In the genomic region with DNA sequence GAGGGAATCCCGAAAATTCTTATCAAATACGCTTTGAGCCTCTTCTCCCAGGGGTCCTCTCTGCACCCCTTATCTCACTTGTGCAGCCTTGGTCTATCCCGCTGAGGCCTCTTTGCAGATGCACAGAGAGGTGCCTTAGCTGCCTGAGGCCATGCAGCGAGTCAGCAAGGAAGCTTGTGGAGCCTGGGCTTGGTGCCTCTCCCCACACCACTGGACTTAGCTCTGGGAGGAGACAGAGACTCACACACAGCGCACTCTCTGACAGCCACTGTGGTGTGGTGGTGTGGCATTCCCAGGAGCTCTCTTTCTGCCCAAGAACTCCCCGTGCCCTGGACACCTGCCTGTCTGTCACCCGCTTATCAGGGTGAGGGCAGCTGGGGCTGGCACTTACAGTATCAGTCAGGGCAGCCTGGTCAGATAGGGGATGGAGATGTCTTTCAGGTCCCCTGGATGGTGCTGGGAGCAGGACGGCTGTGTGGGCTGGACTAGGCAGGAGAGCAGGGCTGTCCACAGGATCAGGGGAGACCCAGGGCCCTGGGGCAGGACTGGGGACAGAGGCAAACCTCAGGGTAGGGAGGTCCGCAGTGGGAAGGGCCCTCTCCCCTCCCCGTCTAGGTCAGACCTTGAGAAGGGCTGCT, we compare ENCODE assay signal across 2 cellular contexts.
A peak's percentile ranks its signal among the peaks of the same experiment; 100 is the strongest.
TF ChIP-seq lines count a peak whose summit lies in the region.

No MANE protein-coding gene starts in this region.

TF ChIP-seq in A549, 52 proteins besides CTCF, POLR2A, EP300 and RAD21:
- TF ChIP-seq NPAS2 (CRISPR knock-in tag; IDR thresholded peaks at IDR 0.05; ENCODE audit: borderline replicate concordance) (no peak), BHLHE40 (IDR thresholded peaks at IDR 0.05; ENCODE audit: low read depth, low read length) (no peak), HEYL (CRISPR knock-in tag; IDR thresholded peaks at IDR 0.05) (no peak), PHF8 (IDR thresholded peaks at IDR 0.05; ENCODE audit: borderline replicate concordance, low read depth) (no peak), GATA3 (IDR thresholded peaks at IDR 0.05; ENCODE audit: borderline replicate concordance) (no peak), RARB (CRISPR knock-in tag; IDR thresholded peaks at IDR 0.05) (no peak), FOSB (CRISPR knock-in tag; IDR thresholded peaks at IDR 0.05) (no peak), ZFP36 (IDR thresholded peaks at IDR 0.05; ENCODE audit: borderline replicate concordance, partially characterized antibody) (no peak), ZNF302 (CRISPR knock-in tag; IDR thresholded peaks at IDR 0.05) (no peak), JUNB (IDR thresholded peaks at IDR 0.05) (no peak), MYC (IDR thresholded peaks at IDR 0.05; ENCODE audit: borderline replicate concordance, low read length) (no peak), FOSL2 (IDR thresholded peaks at IDR 0.05) (no peak), FOSL2 (CRISPR knock-in tag; IDR thresholded peaks at IDR 0.05) (no peak)
- TF ChIP-seq, protein P1, sequence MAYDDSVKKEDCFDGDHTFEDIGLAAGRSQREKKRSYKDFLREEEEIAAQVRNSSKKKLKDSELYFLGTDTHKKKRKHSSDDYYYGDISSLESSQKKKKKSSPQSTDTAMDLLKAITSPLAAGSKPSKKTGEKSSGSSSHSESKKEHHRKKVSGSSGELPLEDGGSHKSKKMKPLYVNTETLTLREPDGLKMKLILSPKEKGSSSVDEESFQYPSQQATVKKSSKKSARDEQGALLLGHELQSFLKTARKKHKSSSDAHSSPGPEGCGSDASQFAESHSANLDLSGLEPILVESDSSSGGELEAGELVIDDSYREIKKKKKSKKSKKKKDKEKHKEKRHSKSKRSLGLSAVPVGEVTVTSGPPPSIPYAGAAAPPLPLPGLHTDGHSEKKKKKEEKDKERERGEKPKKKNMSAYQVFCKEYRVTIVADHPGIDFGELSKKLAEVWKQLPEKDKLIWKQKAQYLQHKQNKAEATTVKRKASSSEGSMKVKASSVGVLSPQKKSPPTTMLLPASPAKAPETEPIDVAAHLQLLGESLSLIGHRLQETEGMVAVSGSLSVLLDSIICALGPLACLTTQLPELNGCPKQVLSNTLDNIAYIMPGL (CRISPR knock-in tag; IDR thresholded peaks at IDR 0.05; ENCODE audit: borderline replicate concordance) = no peak
- TF ChIP-seq, protein P2, sequence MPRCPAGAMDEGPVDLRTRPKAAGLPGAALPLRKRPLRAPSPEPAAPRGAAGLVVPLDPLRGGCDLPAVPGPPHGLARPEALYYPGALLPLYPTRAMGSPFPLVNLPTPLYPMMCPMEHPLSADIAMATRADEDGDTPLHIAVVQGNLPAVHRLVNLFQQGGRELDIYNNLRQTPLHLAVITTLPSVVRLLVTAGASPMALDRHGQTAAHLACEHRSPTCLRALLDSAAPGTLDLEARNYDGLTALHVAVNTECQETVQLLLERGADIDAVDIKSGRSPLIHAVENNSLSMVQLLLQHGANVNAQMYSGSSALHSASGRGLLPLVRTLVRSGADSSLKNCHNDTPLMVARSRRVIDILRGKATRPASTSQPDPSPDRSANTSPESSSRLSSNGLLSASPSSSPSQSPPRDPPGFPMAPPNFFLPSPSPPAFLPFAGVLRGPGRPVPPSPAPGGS (IDR thresholded peaks at IDR 0.05) = no peak
- TF ChIP-seq, protein P3, sequence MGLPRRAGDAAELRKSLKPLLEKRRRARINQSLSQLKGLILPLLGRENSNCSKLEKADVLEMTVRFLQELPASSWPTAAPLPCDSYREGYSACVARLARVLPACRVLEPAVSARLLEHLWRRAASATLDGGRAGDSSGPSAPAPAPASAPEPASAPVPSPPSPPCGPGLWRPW (IDR thresholded peaks at IDR 0.05) = no peak

TF ChIP-seq in K562, 482 proteins besides CTCF, POLR2A, EP300 and RAD21:
- TF ChIP-seq, protein P4, sequence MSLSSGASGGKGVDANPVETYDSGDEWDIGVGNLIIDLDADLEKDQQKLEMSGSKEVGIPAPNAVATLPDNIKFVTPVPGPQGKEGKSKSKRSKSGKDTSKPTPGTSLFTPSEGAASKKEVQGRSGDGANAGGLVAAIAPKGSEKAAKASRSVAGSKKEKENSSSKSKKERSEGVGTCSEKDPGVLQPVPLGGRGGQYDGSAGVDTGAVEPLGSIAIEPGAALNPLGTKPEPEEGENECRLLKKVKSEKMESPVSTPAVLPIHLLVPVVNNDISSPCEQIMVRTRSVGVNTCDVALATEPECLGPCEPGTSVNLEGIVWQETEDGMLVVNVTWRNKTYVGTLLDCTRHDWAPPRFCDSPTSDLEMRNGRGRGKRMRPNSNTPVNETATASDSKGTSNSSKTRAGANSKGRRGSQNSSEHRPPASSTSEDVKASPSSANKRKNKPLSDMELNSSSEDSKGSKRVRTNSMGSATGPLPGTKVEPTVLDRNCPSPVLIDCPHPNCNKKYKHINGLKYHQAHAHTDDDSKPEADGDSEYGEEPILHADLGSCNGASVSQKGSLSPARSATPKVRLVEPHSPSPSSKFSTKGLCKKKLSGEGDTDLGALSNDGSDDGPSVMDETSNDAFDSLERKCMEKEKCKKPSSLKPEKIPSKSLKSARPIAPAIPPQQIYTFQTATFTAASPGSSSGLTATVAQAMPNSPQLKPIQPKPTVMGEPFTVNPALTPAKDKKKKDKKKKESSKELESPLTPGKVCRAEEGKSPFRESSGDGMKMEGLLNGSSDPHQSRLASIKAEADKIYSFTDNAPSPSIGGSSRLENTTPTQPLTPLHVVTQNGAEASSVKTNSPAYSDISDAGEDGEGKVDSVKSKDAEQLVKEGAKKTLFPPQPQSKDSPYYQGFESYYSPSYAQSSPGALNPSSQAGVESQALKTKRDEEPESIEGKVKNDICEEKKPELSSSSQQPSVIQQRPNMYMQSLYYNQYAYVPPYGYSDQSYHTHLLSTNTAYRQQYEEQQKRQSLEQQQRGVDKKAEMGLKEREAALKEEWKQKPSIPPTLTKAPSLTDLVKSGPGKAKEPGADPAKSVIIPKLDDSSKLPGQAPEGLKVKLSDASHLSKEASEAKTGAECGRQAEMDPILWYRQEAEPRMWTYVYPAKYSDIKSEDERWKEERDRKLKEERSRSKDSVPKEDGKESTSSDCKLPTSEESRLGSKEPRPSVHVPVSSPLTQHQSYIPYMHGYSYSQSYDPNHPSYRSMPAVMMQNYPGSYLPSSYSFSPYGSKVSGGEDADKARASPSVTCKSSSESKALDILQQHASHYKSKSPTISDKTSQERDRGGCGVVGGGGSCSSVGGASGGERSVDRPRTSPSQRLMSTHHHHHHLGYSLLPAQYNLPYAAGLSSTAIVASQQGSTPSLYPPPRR (CRISPR knock-in tag; IDR thresholded peaks at IDR 0.05; ENCODE audit: borderline replicate concordance) = no peak
- TF ChIP-seq, protein P5, sequence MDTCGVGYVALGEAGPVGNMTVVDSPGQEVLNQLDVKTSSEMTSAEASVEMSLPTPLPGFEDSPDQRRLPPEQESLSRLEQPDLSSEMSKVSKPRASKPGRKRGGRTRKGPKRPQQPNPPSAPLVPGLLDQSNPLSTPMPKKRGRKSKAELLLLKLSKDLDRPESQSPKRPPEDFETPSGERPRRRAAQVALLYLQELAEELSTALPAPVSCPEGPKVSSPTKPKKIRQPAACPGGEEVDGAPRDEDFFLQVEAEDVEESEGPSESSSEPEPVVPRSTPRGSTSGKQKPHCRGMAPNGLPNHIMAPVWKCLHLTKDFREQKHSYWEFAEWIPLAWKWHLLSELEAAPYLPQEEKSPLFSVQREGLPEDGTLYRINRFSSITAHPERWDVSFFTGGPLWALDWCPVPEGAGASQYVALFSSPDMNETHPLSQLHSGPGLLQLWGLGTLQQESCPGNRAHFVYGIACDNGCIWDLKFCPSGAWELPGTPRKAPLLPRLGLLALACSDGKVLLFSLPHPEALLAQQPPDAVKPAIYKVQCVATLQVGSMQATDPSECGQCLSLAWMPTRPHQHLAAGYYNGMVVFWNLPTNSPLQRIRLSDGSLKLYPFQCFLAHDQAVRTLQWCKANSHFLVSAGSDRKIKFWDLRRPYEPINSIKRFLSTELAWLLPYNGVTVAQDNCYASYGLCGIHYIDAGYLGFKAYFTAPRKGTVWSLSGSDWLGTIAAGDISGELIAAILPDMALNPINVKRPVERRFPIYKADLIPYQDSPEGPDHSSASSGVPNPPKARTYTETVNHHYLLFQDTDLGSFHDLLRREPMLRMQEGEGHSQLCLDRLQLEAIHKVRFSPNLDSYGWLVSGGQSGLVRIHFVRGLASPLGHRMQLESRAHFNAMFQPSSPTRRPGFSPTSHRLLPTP (IDR thresholded peaks at IDR 0.05; ENCODE audit: borderline replicate concordance, extremely low read depth, insufficient read length) = no peak
- TF ChIP-seq POLR2G (IDR thresholded peaks at IDR 0.05; ENCODE audit: low read depth, low read length) (no peak), ZKSCAN8 (CRISPR knock-in tag; IDR thresholded peaks at IDR 0.05) (no peak), KLF1 (tag; IDR thresholded peaks at IDR 0.05) (no peak), ZNF354B (CRISPR knock-in tag; IDR thresholded peaks at IDR 0.05) (no peak), CXXC5 (CRISPR knock-in tag; IDR thresholded peaks at IDR 0.05) (no peak), GABPB2 (CRISPR knock-in tag; conservative IDR thresholded peaks at IDR 0.05) (no peak), BRF1 (IDR thresholded peaks at IDR 0.05; ENCODE audit: borderline replicate concordance, extremely low read depth, insufficient read length) (no peak), ZZZ3 (IDR thresholded peaks at IDR 0.05) (no peak), CBFA2T3 (IDR thresholded peaks at IDR 0.05) (peak; percentile 47), ARID1B (IDR thresholded peaks at IDR 0.05) (0 out of 2 replicates have a peak, but pooled peaks have one; percentile 11), CBX5 (IDR thresholded peaks at IDR 0.05; ENCODE audit: borderline replicate concordance, low read depth) (no peak), SAFB2 (IDR thresholded peaks at IDR 0.05; ENCODE audit: borderline replicate concordance, low read depth, low read length, severe bottlenecking) (no peak), TCF3 (CRISPR knock-in tag; IDR thresholded peaks at IDR 0.05) (peak; percentile 40), ZC3H11A (IDR thresholded peaks at IDR 0.05; ENCODE audit: low read depth, low read length) (no peak), TAL1 (IDR thresholded peaks at IDR 0.05) (0 out of 2 replicates have a peak, but pooled peaks have one; percentile 24), MTF1 (CRISPR knock-in tag; IDR thresholded peaks at IDR 0.05; ENCODE audit: borderline replicate concordance) (no peak)
- TF ChIP-seq, protein P6, sequence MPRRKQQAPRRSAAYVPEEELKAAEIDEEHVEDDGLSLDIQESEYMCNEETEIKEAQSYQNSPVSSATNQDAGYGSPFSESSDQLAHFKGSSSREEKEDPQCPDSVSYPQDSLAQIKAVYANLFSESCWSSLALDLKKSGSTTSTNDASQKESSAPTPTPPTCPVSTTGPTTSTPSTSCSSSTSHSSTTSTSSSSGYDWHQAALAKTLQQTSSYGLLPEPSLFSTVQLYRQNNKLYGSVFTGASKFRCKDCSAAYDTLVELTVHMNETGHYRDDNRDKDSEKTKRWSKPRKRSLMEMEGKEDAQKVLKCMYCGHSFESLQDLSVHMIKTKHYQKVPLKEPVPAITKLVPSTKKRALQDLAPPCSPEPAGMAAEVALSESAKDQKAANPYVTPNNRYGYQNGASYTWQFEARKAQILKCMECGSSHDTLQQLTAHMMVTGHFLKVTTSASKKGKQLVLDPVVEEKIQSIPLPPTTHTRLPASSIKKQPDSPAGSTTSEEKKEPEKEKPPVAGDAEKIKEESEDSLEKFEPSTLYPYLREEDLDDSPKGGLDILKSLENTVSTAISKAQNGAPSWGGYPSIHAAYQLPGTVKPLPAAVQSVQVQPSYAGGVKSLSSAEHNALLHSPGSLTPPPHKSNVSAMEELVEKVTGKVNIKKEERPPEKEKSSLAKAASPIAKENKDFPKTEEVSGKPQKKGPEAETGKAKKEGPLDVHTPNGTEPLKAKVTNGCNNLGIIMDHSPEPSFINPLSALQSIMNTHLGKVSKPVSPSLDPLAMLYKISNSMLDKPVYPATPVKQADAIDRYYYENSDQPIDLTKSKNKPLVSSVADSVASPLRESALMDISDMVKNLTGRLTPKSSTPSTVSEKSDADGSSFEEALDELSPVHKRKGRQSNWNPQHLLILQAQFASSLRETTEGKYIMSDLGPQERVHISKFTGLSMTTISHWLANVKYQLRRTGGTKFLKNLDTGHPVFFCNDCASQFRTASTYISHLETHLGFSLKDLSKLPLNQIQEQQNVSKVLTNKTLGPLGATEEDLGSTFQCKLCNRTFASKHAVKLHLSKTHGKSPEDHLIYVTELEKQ (CRISPR knock-in tag; IDR thresholded peaks at IDR 0.05) = no peak
- TF ChIP-seq, protein P7, sequence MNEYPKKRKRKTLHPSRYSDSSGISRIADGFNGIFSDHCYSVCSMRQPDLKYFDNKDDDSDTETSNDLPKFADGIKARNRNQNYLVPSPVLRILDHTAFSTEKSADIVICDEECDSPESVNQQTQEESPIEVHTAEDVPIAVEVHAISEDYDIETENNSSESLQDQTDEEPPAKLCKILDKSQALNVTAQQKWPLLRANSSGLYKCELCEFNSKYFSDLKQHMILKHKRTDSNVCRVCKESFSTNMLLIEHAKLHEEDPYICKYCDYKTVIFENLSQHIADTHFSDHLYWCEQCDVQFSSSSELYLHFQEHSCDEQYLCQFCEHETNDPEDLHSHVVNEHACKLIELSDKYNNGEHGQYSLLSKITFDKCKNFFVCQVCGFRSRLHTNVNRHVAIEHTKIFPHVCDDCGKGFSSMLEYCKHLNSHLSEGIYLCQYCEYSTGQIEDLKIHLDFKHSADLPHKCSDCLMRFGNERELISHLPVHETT (CRISPR knock-in tag; conservative IDR thresholded peaks at IDR 0.05 in 1 of 2, IDR thresholded peaks at IDR 0.05 in 1 of 2) = no peak
